35 cellular contexts compared by ENCODE assay signal in the genomic region with DNA sequence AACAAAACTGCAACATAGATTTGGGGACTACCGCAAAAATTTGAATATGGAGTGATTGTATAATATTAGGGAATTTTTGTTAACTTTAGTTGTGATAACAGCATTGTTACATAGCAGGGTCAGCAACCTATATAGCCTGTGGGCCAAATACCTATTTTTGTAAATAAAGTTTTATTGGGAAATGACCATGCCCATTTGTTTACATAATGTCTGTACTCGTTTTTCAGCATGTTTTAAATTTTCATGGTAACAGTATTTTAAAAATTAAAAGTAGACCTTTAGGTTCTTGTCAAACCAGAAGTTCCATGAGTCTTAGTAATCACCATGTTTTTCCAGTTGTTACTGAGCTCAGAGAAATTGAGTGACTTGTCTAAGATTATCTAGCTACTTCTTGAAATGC.
"Had no signal": no experiment of that assay in that cellular context is flagged by ENCODE, and none has a peak within 500 bp of the region (broad histone marks: within the 10 kb centered on the region; RNA-seq: fewer than 3 reads in every experiment).

No MANE protein-coding gene starts in this region.

- H3K27ac Mint-ChIP-seq: activated B cell treated with CpG ODN at 0.5 μM for 24 hours; activated CD4-positive, alpha-beta memory T cell treated with anti-CD3 and anti-CD28 coated beads for 36 hours; activated CD4-positive, alpha-beta T cell treated with anti-CD3 and anti-CD28 coated beads, Interleukin-2, amount 10 ng/mL, durations not matched to agents 24 days and 14 days; activated CD8-positive, alpha-beta T cell treated with anti-CD3 and anti-CD28 coated beads for 36 hours; activated naive CD4-positive, alpha-beta T cell treated with anti-CD3 and anti-CD28 coated beads, Interleukin-2, amount 10 ng/mL, durations not matched to agents 7 days and 5 days; activated naive CD4-positive, alpha-beta T cell treated with anti-CD3 and anti-CD28 coated beads, Interleukin-2, amount 50 U/mL, for 24 hours; activated naive CD8-positive, alpha-beta T cell; activated naive CD8-positive, alpha-beta T cell treated with anti-CD3 and anti-CD28 coated beads, Interleukin-2, amount 10 ng/mL, durations not matched to agents 7 days and 5 days; activated naive CD8-positive, alpha-beta T cell treated with anti-CD3 and anti-CD28 coated beads, Interleukin-2, amount 50 U/mL, for 24 hours; activated T-cell treated with anti-CD3 and anti-CD28 coated beads, Interleukin-2, amount 50 U/mL, for 24 hours; activated T-helper 2 cell treated with anti-CD3 and anti-CD28 coated beads, Interferon-gamma antibody, Interleukin-2, Interleukin-4, amounts not matched to agents 10 μg/mL and 5 μg/mL and 100 μg/mL, durations not matched to agents 14 hours and 24 hours and 36 hours; T-helper 1 cell treated with Interleukin-12 subunit alpha and Interleukin-12 subunit beta and Interleukin-4 antibody, amounts not matched to agents 30 μg/mL and 1 μg/mL, for 36 hours; T-helper 2 cell treated with Interferon-gamma antibody and Interleukin-4, amounts not matched to agents 5 μg/mL and 100 μg/mL, for 36 hours had no signal

- H3K4me3 ChIP-seq: body of pancreas, breast epithelium had no signal

- H3K9me3 Mint-ChIP-seq: activated B cell treated with CpG ODN at 0.5 μM for 24 hours; activated CD4-positive, alpha-beta memory T cell treated with anti-CD3 and anti-CD28 coated beads for 36 hours; activated CD4-positive, alpha-beta T cell treated with anti-CD3 and anti-CD28 coated beads, Interleukin-2, amount 10 ng/mL, durations not matched to agents 24 days and 14 days; activated CD8-positive, alpha-beta T cell treated with anti-CD3 and anti-CD28 coated beads for 36 hours; activated naive CD4-positive, alpha-beta T cell treated with anti-CD3 and anti-CD28 coated beads, Interleukin-2, amount 10 ng/mL, durations not matched to agents 7 days and 5 days; activated naive CD4-positive, alpha-beta T cell treated with anti-CD3 and anti-CD28 coated beads, Interleukin-2, amount 50 U/mL, for 24 hours; activated naive CD8-positive, alpha-beta T cell treated with anti-CD3 and anti-CD28 coated beads, Interleukin-2, amount 10 ng/mL, durations not matched to agents 7 days and 5 days; activated naive CD8-positive, alpha-beta T cell treated with anti-CD3 and anti-CD28 coated beads, Interleukin-2, amount 50 U/mL, for 24 hours; activated T-cell treated with anti-CD3 and anti-CD28 coated beads, Interleukin-2, amount 50 U/mL, for 24 hours; activated T-helper 2 cell treated with anti-CD3 and anti-CD28 coated beads, Interferon-gamma antibody, Interleukin-2, Interleukin-4, amounts not matched to agents 10 μg/mL and 5 μg/mL and 100 μg/mL, durations not matched to agents 14 hours and 24 hours and 36 hours; T-helper 1 cell treated with Interleukin-12 subunit alpha and Interleukin-12 subunit beta and Interleukin-4 antibody, amounts not matched to agents 30 μg/mL and 1 μg/mL, for 36 hours; T-helper 2 cell treated with Interferon-gamma antibody and Interleukin-4, amounts not matched to agents 5 μg/mL and 100 μg/mL, for 36 hours had no signal

- H3K9me3 ChIP-seq: body of pancreas, breast epithelium had no signal

- H3K4me3 Mint-ChIP-seq: activated B cell treated with CpG ODN at 0.5 μM for 24 hours; activated CD4-positive, alpha-beta memory T cell treated with anti-CD3 and anti-CD28 coated beads for 36 hours; activated CD4-positive, alpha-beta T cell treated with anti-CD3 and anti-CD28 coated beads, Interleukin-2, amount 10 ng/mL, durations not matched to agents 24 days and 14 days; activated CD8-positive, alpha-beta T cell treated with anti-CD3 and anti-CD28 coated beads for 36 hours; activated naive CD4-positive, alpha-beta T cell treated with anti-CD3 and anti-CD28 coated beads, Interleukin-2, amount 10 ng/mL, durations not matched to agents 7 days and 5 days; activated naive CD4-positive, alpha-beta T cell treated with anti-CD3 and anti-CD28 coated beads, Interleukin-2, amount 50 U/mL, for 24 hours; activated naive CD8-positive, alpha-beta T cell; activated naive CD8-positive, alpha-beta T cell treated with anti-CD3 and anti-CD28 coated beads, Interleukin-2, amount 10 ng/mL, durations not matched to agents 7 days and 5 days; activated naive CD8-positive, alpha-beta T cell treated with anti-CD3 and anti-CD28 coated beads, Interleukin-2, amount 50 U/mL, for 24 hours; activated T-cell treated with anti-CD3 and anti-CD28 coated beads, Interleukin-2, amount 50 U/mL, for 24 hours; T-helper 1 cell treated with Interleukin-12 subunit alpha and Interleukin-12 subunit beta and Interleukin-4 antibody, amounts not matched to agents 30 μg/mL and 1 μg/mL, for 36 hours; T-helper 2 cell treated with Interferon-gamma antibody and Interleukin-4, amounts not matched to agents 5 μg/mL and 100 μg/mL, for 36 hours had no signal

- H3K27ac ChIP-seq: body of pancreas, brain microvascular endothelial cell, breast epithelium, VCaP had no signal

- H3K27me3 Mint-ChIP-seq: activated B cell treated with CpG ODN at 0.5 μM for 24 hours; activated CD4-positive, alpha-beta memory T cell treated with anti-CD3 and anti-CD28 coated beads for 36 hours; activated CD4-positive, alpha-beta T cell treated with anti-CD3 and anti-CD28 coated beads, Interleukin-2, amount 10 ng/mL, durations not matched to agents 24 days and 14 days; activated CD8-positive, alpha-beta T cell treated with anti-CD3 and anti-CD28 coated beads for 36 hours; activated naive CD4-positive, alpha-beta T cell treated with anti-CD3 and anti-CD28 coated beads, Interleukin-2, amount 10 ng/mL, durations not matched to agents 7 days and 5 days; activated naive CD4-positive, alpha-beta T cell treated with anti-CD3 and anti-CD28 coated beads, Interleukin-2, amount 50 U/mL, for 24 hours; activated naive CD8-positive, alpha-beta T cell; activated naive CD8-positive, alpha-beta T cell treated with anti-CD3 and anti-CD28 coated beads, Interleukin-2, amount 10 ng/mL, durations not matched to agents 7 days and 5 days; activated naive CD8-positive, alpha-beta T cell treated with anti-CD3 and anti-CD28 coated beads, Interleukin-2, amount 50 U/mL, for 24 hours; activated T-cell treated with anti-CD3 and anti-CD28 coated beads, Interleukin-2, amount 50 U/mL, for 24 hours had no signal

- H3K36me3 ChIP-seq: breast epithelium had no signal

- ATAC-seq: activated CD8-positive, alpha-beta T cell treated with anti-CD3 and anti-CD28 coated beads for 36 hours; activated naive CD8-positive, alpha-beta T cell treated with anti-CD3 and anti-CD28 coated beads, Interleukin-2, amount 50 U/mL, for 24 hours; body of pancreas had no signal

- FAIRE-seq: astrocyte, TTC549 had no signal

- H3K27me3 ChIP-seq: body of pancreas, brain microvascular endothelial cell, breast epithelium had no signal

- DNase-seq: activated B cell treated with CpG ODN at 0.5 μM for 24 hours; activated CD4-positive, alpha-beta memory T cell treated with anti-CD3 and anti-CD28 coated beads for 36 hours; activated CD4-positive, alpha-beta T cell treated with anti-CD3 and anti-CD28 coated beads for 4 hours; activated CD4-positive, alpha-beta T cell treated with anti-CD3 and anti-CD28 coated beads, Interleukin-2, amount 10 ng/mL, durations not matched to agents 24 days and 14 days; activated CD4-positive, alpha-beta T cell treated with anti-CD3 and anti-CD28 coated beads, Interleukin-2, amount 50 U/mL, for 1 hour; activated CD4-positive, alpha-beta T cell treated with anti-CD3 and anti-CD28 coated beads, Interleukin-2, amount 50 U/mL, for 4 hours; activated CD4-positive, CD25-positive, alpha-beta regulatory T cell treated with anti-CD3 and anti-CD28 coated beads, Interleukin-2, amount 50 U/mL, for 72 hours; activated CD8-positive, alpha-beta memory T cell treated with anti-CD3 and anti-CD28 coated beads, Interleukin-2, amount 50 U/mL, for 4 hours; activated CD8-positive, alpha-beta T cell treated with anti-CD3 and anti-CD28 coated beads for 36 hours; activated effector memory CD4-positive, alpha-beta T cell treated with Interleukin-2 at 50 U/mL for 16 hours; activated gamma-delta T cell; activated naive CD4-positive, alpha-beta T cell treated with anti-CD3 and anti-CD28 coated beads, Interleukin-2, amount 10 ng/mL, durations not matched to agents 7 days and 5 days; activated naive CD4-positive, alpha-beta T cell treated with Interleukin-2 at 50 U/mL for 16 hours; activated naive CD8-positive, alpha-beta T cell treated with anti-CD3 and anti-CD28 coated beads, Interleukin-2, amount 10 ng/mL, durations not matched to agents 7 days and 5 days; activated naive CD8-positive, alpha-beta T cell treated with anti-CD3 and anti-CD28 coated beads, Interleukin-2, amount 50 U/mL, for 24 hours; activated T-cell treated with anti-CD3 and anti-CD28 coated beads, Interleukin-2, amount 50 U/mL, for 24 hours; activated T-cell treated with anti-CD3 and anti-CD28 coated beads, Interleukin-2, amount 50 U/mL, for 48 hours; amniotic stem cell; aorta; body of pancreas; brain microvascular endothelial cell; central memory CD4-positive, alpha-beta T cell; SW 1271; T-helper 1 cell; T-helper 2 cell; T-helper 9 cell had no signal
